ENCODE assay signal across 17 cellular contexts in genomic region chr7:1861799-1862458, GRCh38.
DNase-seq lines count a peak whose midpoint lies in the region; TF ChIP-seq lines count a peak whose summit lies in the region.
"Had no signal": no experiment of that assay in that cellular context is flagged by ENCODE, and none has a peak within 500 bp of the region (broad histone marks: within the 10 kb centered on the region; RNA-seq: fewer than 3 reads in every experiment).

No MANE protein-coding gene starts in this region.

- peaks cover 11% of the 10 kb centered on the region for H3K79me1 ChIP-seq in neuronal stem cell (ENCODE audit: low read depth, low read length)

- H4K20me1 ChIP-seq in BLaER1 treated with 17β-estradiol and CSF1 and Interleukin-3, amounts not matched to agents 10 nM and 100 nM, result peaks cover 94 to 100% (median 98%) of the 10 kb centered on the region in 11 experiments

- no peak overlapping the region for H2AK5ac ChIP-seq in neuronal stem cell (ENCODE audit: low read depth, low read length)

- no peak for TF ChIP-seq CTCF in NB4 (IDR thresholded peaks at IDR 0.05; ENCODE audit: low read depth, low read length)

- H3K4me1 ChIP-seq in BLaER1 treated with 17β-estradiol and CSF1 and Interleukin-3, amounts not matched to agents 10 nM and 100 nM, result peaks cover 22 to 98% (median 90%) of the 10 kb centered on the region in 10 experiments
- H3K4me1 ChIP-seq in neuronal stem cell (ENCODE audit: control insufficient read depth in 2 of 2, insufficient read depth in 1 of 2, low read depth in 1 of 2, low read length in 2 of 2), result peaks cover 12 to 15% of the 10 kb centered on the region in 2 donors
- H3K4me1 ChIP-seq: Caco-2, Peyer's patch had no signal

- H2BK120ac ChIP-seq in neuronal stem cell (ENCODE audit: low read depth, low read length), result no peak overlapping the region

- no peak overlapping the region for H3K23ac ChIP-seq in neuronal stem cell (ENCODE audit: low read depth, low read length, poor library complexity)

- no peak overlapping the region for H2BK12ac ChIP-seq in neuronal stem cell (ENCODE audit: low read length)

- WGBS in neuronal stem cell (ENCODE audit: extremely low coverage in 2 of 2, insufficient read length in 2 of 2, insufficient replicate concordance in 1 of 2), 2 donors, result no CpG with 5 or more reads among the region's 19 CpGs

- peak overlapping the region; percentile 48 for H3K18ac ChIP-seq in neuronal stem cell (ENCODE audit: low read length)

- peak overlapping the region in 7 of 11 experiments; percentile 7 to 65 (median 38); a peak in 9 of 22 replicates for H3K27ac ChIP-seq in BLaER1 treated with 17β-estradiol and CSF1 and Interleukin-3, amounts not matched to agents 10 nM and 100 nM
- H3K27ac ChIP-seq in neuronal stem cell (replicated peaks; ENCODE audit: low read length), result no peak overlapping the region
- H3K27ac ChIP-seq: GM23248, Peyer's patch had no signal

- TF ChIP-seq POLR2A in NB4 (IDR thresholded peaks at IDR 0.05; ENCODE audit: extremely low read depth, insufficient read length), result no peak

- peak overlapping the region; percentile 21 for H3K14ac ChIP-seq in neuronal stem cell (ENCODE audit: low read length)

- peak overlapping the region; percentile 54 to 97 (median 91) for H3K4me2 ChIP-seq in BLaER1 treated with 17β-estradiol and CSF1 and Interleukin-3, amounts not matched to agents 10 nM and 100 nM
- no peak overlapping the region for H3K4me2 ChIP-seq in neuronal stem cell (ENCODE audit: insufficient read depth, low read length, poor library complexity, severe bottlenecking)

- no peak overlapping the region for H2AFZ ChIP-seq in neuronal stem cell (ENCODE audit: low read length)
- H2AFZ ChIP-seq: GM23248 had no signal

- peak overlapping the region in 5 of 10 experiments; percentile 0 to 25 (median 13); a peak in 6 of 20 replicates for H3K4me3 ChIP-seq in BLaER1 treated with 17β-estradiol and CSF1 and Interleukin-3, amounts not matched to agents 10 nM and 100 nM
- no peak overlapping the region for H3K4me3 ChIP-seq in NB4 (ENCODE audit: low read depth, low read length)
- H3K4me3 ChIP-seq in neuronal stem cell (ENCODE audit: low read length in 2 of 2), result no peak overlapping the region
- H3K4me3 ChIP-seq: GM23248, Peyer's patch had no signal

- peak; percentile 73 for DNase-seq in NB4 (ENCODE audit: low read depth)
- peak; percentile 25 for DNase-seq in fibroblast of peridontal ligament (ENCODE audit: extremely low read depth)
- no peak for DNase-seq in neuronal stem cell (ENCODE audit: low spot score)
- no peak for DNase-seq in iPS-NIHi11 (ENCODE audit: low spot score)
- DNase-seq in retina, result no peak
- no peak for DNase-seq in EL
- DNase-seq: Caco-2; CD4-positive, CD25-positive, alpha-beta regulatory T cell; GM23248; HCEC 1CT; IMR-90; NCI-H1436; NCI-H2081 treated with DMSO at 0.1 percent for 48 hours; NCI-H2227 treated with DMSO at 0.1 percent for 48 hours; NCI-H524; Peyer's patch had no signal

- H3K36me3 ChIP-seq in BLaER1 treated with 17β-estradiol and CSF1 and Interleukin-3, amounts not matched to agents 10 nM and 100 nM, result peaks cover 0 to 13% (median 0%) of the 10 kb centered on the region in 11 experiments; a peak in 6 of 22 replicates
- H3K36me3 ChIP-seq in neuronal stem cell (replicated peaks in 1 of 2; ENCODE audit: control insufficient read depth in 2 of 2, insufficient read depth in 2 of 2, low read length in 2 of 2), result no peaks in the 10 kb centered on the region
- H3K36me3 ChIP-seq: Peyer's patch had no signal

- no peak overlapping the region for H2BK5ac ChIP-seq in neuronal stem cell (ENCODE audit: low read length)

- H3K27me3 ChIP-seq in BLaER1 treated with 17β-estradiol and CSF1 and Interleukin-3, amounts not matched to agents 10 nM and 100 nM, result peaks cover 21 to 32% (median 26%) of the 10 kb centered on the region in 11 experiments
- H3K27me3 ChIP-seq in neuronal stem cell (ENCODE audit: control insufficient read depth in 3 of 3, insufficient read depth in 3 of 3, low read depth in 1 of 3, low read length in 3 of 3), result no peaks in the 10 kb centered on the region
- H3K27me3 ChIP-seq: Peyer's patch had no signal

- no peak overlapping the region for H3K4ac ChIP-seq in neuronal stem cell (ENCODE audit: low read length)

- peak overlapping the region in 10 of 11 experiments; percentile 24 to 68 (median 51); a peak in 16 of 22 replicates for H3K9ac ChIP-seq in BLaER1 treated with 17β-estradiol and CSF1 and Interleukin-3, amounts not matched to agents 10 nM and 100 nM
- no peak overlapping the region for H3K9ac ChIP-seq in neuronal stem cell (ENCODE audit: low read depth, low read length, poor library complexity)
- H3K9ac ChIP-seq: GM23248 had no signal

- H3K9me3 ChIP-seq in BLaER1 treated with 17β-estradiol and CSF1 and Interleukin-3, amounts not matched to agents 10 nM and 100 nM (replicated peaks in 1 of 11), result no peaks in the 10 kb centered on the region
- H3K9me3 ChIP-seq in neuronal stem cell (replicated peaks in 1 of 2; ENCODE audit: control insufficient read depth in 2 of 2, insufficient read depth in 1 of 2, low read depth in 1 of 2, low read length in 2 of 2), result no peaks in the 10 kb centered on the region
- H3K9me3 ChIP-seq: Caco-2, Peyer's patch had no signal

- H2BK15ac ChIP-seq in neuronal stem cell (ENCODE audit: low read length), result no peak overlapping the region

- no peak overlapping the region for H4K91ac ChIP-seq in neuronal stem cell (ENCODE audit: low read depth, low read length, poor library complexity)

- no peak overlapping the region for H4K8ac ChIP-seq in neuronal stem cell (ENCODE audit: low read depth, low read length)

Comparison
In these comparisons a context has a peak if more than half of its experiments do, and no peak if none do; other contexts are left out.
1. DNase-seq: peak in NB4 (single experiment) and fibroblast of peridontal ligament (single experiment); none in neuronal stem cell (single experiment), iPS-NIHi11 (single experiment), retina (single experiment) and EL (single experiment).